Comparison of ENCODE assay signal across 11 cellular contexts in genomic region chr17:74545456-74546230, GRCh38. TPM values are rescaled to one million over a fixed set of nuclear protein-coding genes. Genes with fewer than 3 reads are reported as not detected.
DNase-seq lines count a peak whose midpoint lies in the region; ATAC-seq and TF ChIP-seq lines count a peak whose summit lies in the region.
"Had no signal": no experiment of that assay in that cellular context is flagged by ENCODE, and none has a peak within 500 bp of the region (broad histone marks: within the 10 kb centered on the region; RNA-seq: fewer than 3 reads in every experiment).

CD300C (minus strand) TSS chr17:74546115; CDS start chr17:74545782, 333 bp downstream.

- H3K9me3 ChIP-seq in lower lobe of right lung (no peaks in the 10 kb centered on the region), breast epithelium (no peaks in the 10 kb centered on the region)

- intact Hi-C loops in lower lobe of right lung (cut with DNase I) (no loop called here), breast epithelium (cut with DNase I; ENCODE audit: low total_unique reads) (no loop called here)

- H3K9me3 Mint-ChIP-seq in stimulated activated naive CD8-positive, alpha-beta T cell treated with anti-CD3 and anti-CD28 coated beads, Interleukin-15, Interleukin-2, amounts not matched to agents 100 ng/mL and 50 ng/mL, for 24 hours, result no peaks in the 10 kb centered on the region
- H3K9me3 Mint-ChIP-seq in activated CD8-positive, alpha-beta T cell treated with anti-CD3 and anti-CD28 coated beads, Interleukin-2, amount 10 ng/mL, durations not matched to agents 7 days and 5 days (ENCODE audit: insufficient read depth), result no peaks in the 10 kb centered on the region

- H3K27me3 ChIP-seq in lower lobe of right lung (ENCODE audit: low read depth), result peaks cover 7% of the 10 kb centered on the region
- no peaks in the 10 kb centered on the region for H3K27me3 ChIP-seq in breast epithelium

- no peak within 1 kb of the TSS for H3K27ac Mint-ChIP-seq in stimulated activated naive CD8-positive, alpha-beta T cell treated with anti-CD3 and anti-CD28 coated beads, Interleukin-15, Interleukin-2, amounts not matched to agents 100 ng/mL and 50 ng/mL, for 24 hours
- peak within 1 kb of the TSS; percentile 66 for H3K27ac Mint-ChIP-seq in activated CD8-positive, alpha-beta T cell treated with anti-CD3 and anti-CD28 coated beads, Interleukin-2, amount 10 ng/mL, durations not matched to agents 7 days and 5 days

- CTCF ChIA-PET in activated CD8-positive, alpha-beta T cell treated with anti-CD3 and anti-CD28 coated beads, Interleukin-2, amount 10 ng/mL, durations not matched to agents 7 days and 5 days (lab: Charles Lee), result interaction anchor here (1.0 to 1.1 kb wide), 2 partner anchors 21 to 167 kb away, joined by 3 to 5 read pairs; partner anchors contain the start of gene CD300H

- no peaks in the 10 kb centered on the region for H3K4me1 ChIP-seq in lower lobe of right lung
- H3K4me1 ChIP-seq in breast epithelium, result no peaks in the 10 kb centered on the region

- peaks cover 7% of the 10 kb centered on the region for H3K4me1 Mint-ChIP-seq in stimulated activated naive CD8-positive, alpha-beta T cell treated with anti-CD3 and anti-CD28 coated beads, Interleukin-15, Interleukin-2, amounts not matched to agents 100 ng/mL and 50 ng/mL, for 24 hours (ENCODE audit: low read depth)
- H3K4me1 Mint-ChIP-seq in activated CD8-positive, alpha-beta T cell treated with anti-CD3 and anti-CD28 coated beads, Interleukin-2, amount 10 ng/mL, durations not matched to agents 7 days and 5 days (ENCODE audit: low read depth), result peaks cover 45% of the 10 kb centered on the region

- DNase-seq in stimulated activated naive CD8-positive, alpha-beta T cell treated with anti-CD3 and anti-CD28 coated beads, Interleukin-15, Interleukin-2, amounts not matched to agents 100 U/mL and 50 U/mL, for 24 hours, result no peak
- DNase-seq in activated CD8-positive, alpha-beta T cell treated with anti-CD3 and anti-CD28 coated beads, Interleukin-2, amount 10 ng/mL, durations not matched to agents 7 days and 5 days, result peak; percentile 53
- DNase-seq in lower lobe of right lung, result peak; percentile 70
- no peak for DNase-seq in effector CD8-positive, alpha-beta T cell (lab: John Stamatoyannopoulos, UW)
- no peak for DNase-seq in NCI-H748 (lab: John Stamatoyannopoulos, UW; ENCODE audit: unreplicated experiment)
- no peak for DNase-seq in breast epithelium (ENCODE audit: low spot score in 2 of 2)
- DNase-seq: activated CD4-positive, CD25-positive, alpha-beta regulatory T cell treated with anti-CD3 and anti-CD28 coated beads, Interleukin-2, amount 50 U/mL, for 72 hours; NCI-H82; stimulated activated CD4-positive, alpha-beta T cell treated with anti-CD3 and anti-CD28 coated beads, Interleukin-4, amount 100 ng/mL, for 1 hour had no signal

- no peak for ATAC-seq in stimulated activated naive CD8-positive, alpha-beta T cell treated with anti-CD3 and anti-CD28 coated beads, Interleukin-15, Interleukin-2, amounts not matched to agents 100 U/mL and 50 U/mL, for 24 hours
- peak; percentile 45 for ATAC-seq in activated CD8-positive, alpha-beta T cell treated with anti-CD3 and anti-CD28 coated beads, Interleukin-2, amount 10 ng/mL, durations not matched to agents 7 days and 5 days
- peak; percentile 79 to 81 for ATAC-seq in lower lobe of right lung
- ATAC-seq in GM21423 (IDR thresholded peaks at IDR 0.05; ENCODE audit: unreplicated experiment), result no peak

- TF ChIP-seq CTCF in lower lobe of right lung (IDR thresholded peaks at IDR 0.05), result no peak
- TF ChIP-seq CTCF in breast epithelium (IDR thresholded peaks at IDR 0.05), result no peak

- H3K27ac ChIP-seq in lower lobe of right lung, result peak within 1 kb of the TSS; percentile 73
- no peak within 1 kb of the TSS for H3K27ac ChIP-seq in breast epithelium

- peaks cover 3% of the 10 kb centered on the region for H3K27me3 Mint-ChIP-seq in stimulated activated naive CD8-positive, alpha-beta T cell treated with anti-CD3 and anti-CD28 coated beads, Interleukin-15, Interleukin-2, amounts not matched to agents 100 ng/mL and 50 ng/mL, for 24 hours
- peaks cover 3% of the 10 kb centered on the region for H3K27me3 Mint-ChIP-seq in activated CD8-positive, alpha-beta T cell treated with anti-CD3 and anti-CD28 coated beads, Interleukin-2, amount 10 ng/mL, durations not matched to agents 7 days and 5 days (ENCODE audit: low read depth)

- POLR2A ChIA-PET in activated CD8-positive, alpha-beta T cell treated with anti-CD3 and anti-CD28 coated beads, Interleukin-2, amount 10 ng/mL, durations not matched to agents 7 days and 5 days (lab: Charles Lee), result interaction anchor here (0.7 to 1.0 kb wide), 2 partner anchors 59 to 1348 kb away, joined by 3 read pairs; no protein-coding TSS in a partner anchor

- no peaks in the 10 kb centered on the region for H3K36me3 ChIP-seq in lower lobe of right lung
- no peaks in the 10 kb centered on the region for H3K36me3 ChIP-seq in breast epithelium

- peak within 1 kb of the TSS; percentile 6 for H3K4me3 Mint-ChIP-seq in stimulated activated naive CD8-positive, alpha-beta T cell treated with anti-CD3 and anti-CD28 coated beads, Interleukin-15, Interleukin-2, amounts not matched to agents 100 ng/mL and 50 ng/mL, for 24 hours
- no peak within 1 kb of the TSS for H3K4me3 Mint-ChIP-seq in activated CD8-positive, alpha-beta T cell treated with anti-CD3 and anti-CD28 coated beads, Interleukin-2, amount 10 ng/mL, durations not matched to agents 7 days and 5 days

- H3K4me3 ChIP-seq in lower lobe of right lung, result peak within 1 kb of the TSS; percentile 41
- H3K4me3 ChIP-seq in breast epithelium, result peak within 1 kb of the TSS in 1 of 3 donors; percentile 21

- no peaks in the 10 kb centered on the region for H3K36me3 Mint-ChIP-seq in stimulated activated naive CD8-positive, alpha-beta T cell treated with anti-CD3 and anti-CD28 coated beads, Interleukin-15, Interleukin-2, amounts not matched to agents 100 ng/mL and 50 ng/mL, for 24 hours (ENCODE audit: low read depth)
- no peaks in the 10 kb centered on the region for H3K36me3 Mint-ChIP-seq in activated CD8-positive, alpha-beta T cell treated with anti-CD3 and anti-CD28 coated beads, Interleukin-2, amount 10 ng/mL, durations not matched to agents 7 days and 5 days (ENCODE audit: low read depth)

- no peak for TF ChIP-seq POLR2A in breast epithelium (IDR thresholded peaks at IDR 0.05)

RNA-seq across cellular contexts. Expression of gene CD300C, which starts in this region (rescaled TPM):
- under 1 TPM; 0.47 to 0.57 TPM for total RNA-seq in activated CD8-positive, alpha-beta T cell treated with anti-CD3 and anti-CD28 coated beads, Interleukin-2, amount 10 ng/mL, durations not matched to agents 7 days and 5 days
- 13.9 TPM for total RNA-seq in lower lobe of right lung
- 1 to 10 TPM in 1 of 3 donors, under 1 TPM in 2; 0.33 to 2.1 (median 0.59) TPM for total RNA-seq in breast epithelium

Comparison
In these comparisons a context has a peak if more than half of its experiments do, and no peak if none do; other contexts are left out.
1. Peak in DNase-seq and ATAC-seq in activated CD8-positive, alpha-beta T cell treated with anti-CD3 and anti-CD28 coated beads, Interleukin-2, amount 10 ng/mL, durations not matched to agents 7 days and 5 days; RNA of the gene not detected or under 1 TPM.
2. ATAC-seq: peak in lower lobe of right lung (2 of 2); none in stimulated activated naive CD8-positive, alpha-beta T cell treated with anti-CD3 and anti-CD28 coated beads, Interleukin-15, Interleukin-2, amounts not matched to agents 100 U/mL and 50 U/mL, for 24 hours (single experiment) and GM21423 (single experiment).